22 cellular contexts compared by ENCODE assay signal in genomic region chr10:101859530-101859929, GRCh38. TPM values are rescaled to one million over a fixed set of nuclear protein-coding genes. Genes with fewer than 3 reads are reported as not detected.
DNase-seq lines count a peak whose midpoint lies in the region; ATAC-seq lines count a peak whose summit lies in the region.
"Had no signal": no experiment of that assay in that cellular context is flagged by ENCODE, and none has a peak within 500 bp of the region (broad histone marks: within the 10 kb centered on the region; RNA-seq: fewer than 3 reads in every experiment).

No MANE protein-coding gene starts in this region.

- H3K27me3 Mint-ChIP-seq in activated CD4-positive, alpha-beta memory T cell treated with anti-CD3 and anti-CD28 coated beads, Interleukin-2, amount 10 ng/mL, durations not matched to agents 7 days and 5 days = no peaks in the 10 kb centered on the region
- no peaks in the 10 kb centered on the region for H3K27me3 Mint-ChIP-seq in activated CD4-positive, alpha-beta memory T cell treated with anti-CD3 and anti-CD28 coated beads for 36 hours
- no peaks in the 10 kb centered on the region for H3K27me3 Mint-ChIP-seq in activated T-helper 1 cell treated with anti-CD3 and anti-CD28 coated beads, Interleukin-12 subunit alpha, Interleukin-12 subunit beta, Interleukin-2, Interleukin-4 antibody, amounts not matched to agents 30 ng/mL and 10 ng/mL and 1 ng/mL, durations not matched to agents 14 hours and 24 hours and 36 hours (ENCODE audit: insufficient read depth)
- no peaks in the 10 kb centered on the region for H3K27me3 Mint-ChIP-seq in stimulated activated memory B cell treated with anti-CD40 and anti-IgM and Interleukin-4, amounts not matched to agents 10 μg/mL and 1 μg/mL and 100 μg/mL, for 72 hours
- H3K27me3 Mint-ChIP-seq: stimulated activated naive CD8-positive, alpha-beta T cell treated with anti-CD3 and anti-CD28 coated beads, Interleukin-15, Interleukin-2, amounts not matched to agents 100 ng/mL and 50 ng/mL, for 24 hours had no signal

- CTCF ChIA-PET in activated CD4-positive, alpha-beta memory T cell treated with anti-CD3 and anti-CD28 coated beads, Interleukin-2, amount 10 ng/mL, durations not matched to agents 7 days and 5 days (lab: Charles Lee) = interaction anchor here (2.1 to 6.7 kb wide), 3 partner anchors 19 to 29 kb away, joined by 14 to 60 read pairs (median 14); no protein-coding TSS in a partner anchor
- CTCF ChIA-PET in activated CD4-positive, alpha-beta memory T cell treated with anti-CD3 and anti-CD28 coated beads for 36 hours (lab: Charles Lee) = interaction anchor here (0.7 to 5.2 kb wide), 6 partner anchors 8 to 214 kb away, joined by 3 to 36 read pairs (median 9); no protein-coding TSS in a partner anchor

- peak overlapping the region; percentile 42 for H3K27ac Mint-ChIP-seq in activated CD4-positive, alpha-beta memory T cell treated with anti-CD3 and anti-CD28 coated beads, Interleukin-2, amount 10 ng/mL, durations not matched to agents 7 days and 5 days
- no peak overlapping the region for H3K27ac Mint-ChIP-seq in activated CD4-positive, alpha-beta memory T cell treated with anti-CD3 and anti-CD28 coated beads for 36 hours
- peak overlapping the region; percentile 5 for H3K27ac Mint-ChIP-seq in activated T-helper 1 cell treated with anti-CD3 and anti-CD28 coated beads, Interleukin-12 subunit alpha, Interleukin-12 subunit beta, Interleukin-2, Interleukin-4 antibody, amounts not matched to agents 30 ng/mL and 10 ng/mL and 1 ng/mL, durations not matched to agents 14 hours and 24 hours and 36 hours
- peak overlapping the region; percentile 53 for H3K27ac Mint-ChIP-seq in stimulated activated memory B cell treated with anti-CD40 and anti-IgM and Interleukin-4, amounts not matched to agents 10 μg/mL and 1 μg/mL and 100 μg/mL, for 72 hours
- H3K27ac Mint-ChIP-seq: natural killer cell; stimulated activated naive CD8-positive, alpha-beta T cell treated with anti-CD3 and anti-CD28 coated beads, Interleukin-15, Interleukin-2, amounts not matched to agents 100 ng/mL and 50 ng/mL, for 24 hours had no signal

- peaks cover 36% of the 10 kb centered on the region for H3K36me3 Mint-ChIP-seq in activated CD4-positive, alpha-beta memory T cell treated with anti-CD3 and anti-CD28 coated beads, Interleukin-2, amount 10 ng/mL, durations not matched to agents 7 days and 5 days (ENCODE audit: low read depth)
- H3K36me3 Mint-ChIP-seq in activated CD4-positive, alpha-beta memory T cell treated with anti-CD3 and anti-CD28 coated beads for 36 hours = peaks cover 22% of the 10 kb centered on the region
- peaks cover 23% of the 10 kb centered on the region for H3K36me3 Mint-ChIP-seq in activated T-helper 1 cell treated with anti-CD3 and anti-CD28 coated beads, Interleukin-12 subunit alpha, Interleukin-12 subunit beta, Interleukin-2, Interleukin-4 antibody, amounts not matched to agents 30 ng/mL and 10 ng/mL and 1 ng/mL, durations not matched to agents 14 hours and 24 hours and 36 hours (ENCODE audit: low read depth)
- H3K36me3 Mint-ChIP-seq in stimulated activated memory B cell treated with anti-CD40 and anti-IgM and Interleukin-4, amounts not matched to agents 10 μg/mL and 1 μg/mL and 100 μg/mL, for 72 hours = peaks cover 41% of the 10 kb centered on the region

- H3K9me3 Mint-ChIP-seq in activated CD4-positive, alpha-beta memory T cell treated with anti-CD3 and anti-CD28 coated beads, Interleukin-2, amount 10 ng/mL, durations not matched to agents 7 days and 5 days = peaks cover 9% of the 10 kb centered on the region
- peaks cover 12% of the 10 kb centered on the region for H3K9me3 Mint-ChIP-seq in activated CD4-positive, alpha-beta memory T cell treated with anti-CD3 and anti-CD28 coated beads for 36 hours
- H3K9me3 Mint-ChIP-seq in activated T-helper 1 cell treated with anti-CD3 and anti-CD28 coated beads, Interleukin-12 subunit alpha, Interleukin-12 subunit beta, Interleukin-2, Interleukin-4 antibody, amounts not matched to agents 30 ng/mL and 10 ng/mL and 1 ng/mL, durations not matched to agents 14 hours and 24 hours and 36 hours = peaks cover 17% of the 10 kb centered on the region
- H3K9me3 Mint-ChIP-seq in stimulated activated memory B cell treated with anti-CD40 and anti-IgM and Interleukin-4, amounts not matched to agents 10 μg/mL and 1 μg/mL and 100 μg/mL, for 72 hours = peaks cover 13% of the 10 kb centered on the region

- H3K4me1 Mint-ChIP-seq in activated CD4-positive, alpha-beta memory T cell treated with anti-CD3 and anti-CD28 coated beads, Interleukin-2, amount 10 ng/mL, durations not matched to agents 7 days and 5 days = peaks cover 28% of the 10 kb centered on the region
- peaks cover 8% of the 10 kb centered on the region for H3K4me1 Mint-ChIP-seq in activated CD4-positive, alpha-beta memory T cell treated with anti-CD3 and anti-CD28 coated beads for 36 hours (ENCODE audit: low read depth)
- H3K4me1 Mint-ChIP-seq in activated T-helper 1 cell treated with anti-CD3 and anti-CD28 coated beads, Interleukin-12 subunit alpha, Interleukin-12 subunit beta, Interleukin-2, Interleukin-4 antibody, amounts not matched to agents 30 ng/mL and 10 ng/mL and 1 ng/mL, durations not matched to agents 14 hours and 24 hours and 36 hours (ENCODE audit: low read depth) = peaks cover 24% of the 10 kb centered on the region
- H3K4me1 Mint-ChIP-seq in stimulated activated memory B cell treated with anti-CD40 and anti-IgM and Interleukin-4, amounts not matched to agents 10 μg/mL and 1 μg/mL and 100 μg/mL, for 72 hours = peaks cover 26% of the 10 kb centered on the region

- ATAC-seq in HG02852 (IDR thresholded peaks at IDR 0.05; ENCODE audit: unreplicated experiment) = peak; percentile 46
- no peak for ATAC-seq in stimulated activated memory B cell treated with anti-CD40 and anti-IgM and Interleukin-4, amounts not matched to agents 10 μg/mL and 1 μg/mL and 100 μg/mL, for 72 hours
- ATAC-seq in HG03175 (IDR thresholded peaks at IDR 0.05; ENCODE audit: unreplicated experiment) = no peak
- ATAC-seq: SK-N-SH treated with all-trans-retinoic acid at 6 μM for 48 hours had no signal

- intact Hi-C loops in activated CD4-positive, alpha-beta memory T cell treated with anti-CD3 and anti-CD28 coated beads for 36 hours (cut with micrococcal nuclease) = no loop called here
- intact Hi-C loops in activated T-helper 1 cell treated with anti-CD3 and anti-CD28 coated beads, Interleukin-12 subunit alpha, Interleukin-12 subunit beta, Interleukin-2, Interleukin-4 antibody, amounts not matched to agents 30 ng/mL and 10 ng/mL and 1 ng/mL, durations not matched to agents 14 hours and 24 hours and 36 hours (cut with micrococcal nuclease) = loop anchor here (2.0 kb wide), 1 partner anchor 17 kb away; the partner anchor contains the start of gene KCNIP2

- POLR2A ChIA-PET in activated CD4-positive, alpha-beta memory T cell treated with anti-CD3 and anti-CD28 coated beads, Interleukin-2, amount 10 ng/mL, durations not matched to agents 7 days and 5 days (lab: Charles Lee) = interaction anchor here (0.9 to 3.3 kb wide), 3 partner anchors 8 to 196 kb away, joined by 3 to 20 read pairs (median 3); partner anchors contain the start of gene ARMH3
- POLR2A ChIA-PET in activated CD4-positive, alpha-beta memory T cell treated with anti-CD3 and anti-CD28 coated beads for 36 hours (lab: Charles Lee) = interaction anchor here (0.7 kb wide), 1 partner anchor 37 kb away, joined by 3 read pairs; no protein-coding TSS in a partner anchor

- no peak overlapping the region for H3K4me3 Mint-ChIP-seq in activated CD4-positive, alpha-beta memory T cell treated with anti-CD3 and anti-CD28 coated beads, Interleukin-2, amount 10 ng/mL, durations not matched to agents 7 days and 5 days
- H3K4me3 Mint-ChIP-seq in activated CD4-positive, alpha-beta memory T cell treated with anti-CD3 and anti-CD28 coated beads for 36 hours = no peak overlapping the region
- no peak overlapping the region for H3K4me3 Mint-ChIP-seq in activated T-helper 1 cell treated with anti-CD3 and anti-CD28 coated beads, Interleukin-12 subunit alpha, Interleukin-12 subunit beta, Interleukin-2, Interleukin-4 antibody, amounts not matched to agents 30 ng/mL and 10 ng/mL and 1 ng/mL, durations not matched to agents 14 hours and 24 hours and 36 hours
- H3K4me3 Mint-ChIP-seq in stimulated activated memory B cell treated with anti-CD40 and anti-IgM and Interleukin-4, amounts not matched to agents 10 μg/mL and 1 μg/mL and 100 μg/mL, for 72 hours = no peak overlapping the region
- H3K4me3 Mint-ChIP-seq: natural killer cell; stimulated activated naive CD8-positive, alpha-beta T cell treated with anti-CD3 and anti-CD28 coated beads, Interleukin-15, Interleukin-2, amounts not matched to agents 100 ng/mL and 50 ng/mL, for 24 hours had no signal

- DNase-seq in activated CD4-positive, alpha-beta memory T cell treated with anti-CD3 and anti-CD28 coated beads, Interleukin-2, amount 10 ng/mL, durations not matched to agents 7 days and 5 days = no peak
- no peak for DNase-seq in activated CD4-positive, alpha-beta memory T cell treated with anti-CD3 and anti-CD28 coated beads for 36 hours
- no peak for DNase-seq in activated T-helper 1 cell treated with anti-CD3 and anti-CD28 coated beads, Interleukin-12 subunit alpha, Interleukin-12 subunit beta, Interleukin-2, Interleukin-4 antibody, amounts not matched to agents 30 ng/mL and 10 ng/mL and 1 ng/mL, durations not matched to agents 14 hours and 24 hours and 36 hours (ENCODE audit: low spot score)
- DNase-seq in glomerular visceral epithelial cell (ENCODE audit: extremely low spot score) (no peak), NCI-H2029 (lab: John Stamatoyannopoulos, UW) (no peak)
- DNase-seq: activated T-cell treated with anti-CD3 and anti-CD28 coated beads, Interleukin-2, amount 50 U/mL, for 48 hours; aorta; central memory CD4-positive, alpha-beta T cell; DMS79; natural killer cell; NCI-H1436; NCI-H2171; NCI-H69; stimulated activated CD4-positive, alpha-beta T cell treated with anti-CD3 and anti-CD28 coated beads, Interleukin-12 subunit alpha, Interleukin-12 subunit beta, amount 100 ng/mL, for 4 hours; stimulated activated CD4-positive, alpha-beta T cell treated with anti-CD3 and anti-CD28 coated beads, Interleukin-4, amount 100 ng/mL, for 4 hours; T1000; thyroid gland had no signal

RNA-seq across cellular contexts. Expression of gene KCNIP2, which starts 15.9 kb away (rescaled TPM):
- total RNA-seq in activated CD4-positive, alpha-beta memory T cell treated with anti-CD3 and anti-CD28 coated beads, Interleukin-2, amount 10 ng/mL, durations not matched to agents 7 days and 5 days = 1 to 10 TPM; 2.5 to 2.6 TPM
- total RNA-seq in activated CD4-positive, alpha-beta memory T cell treated with anti-CD3 and anti-CD28 coated beads for 36 hours = 1 to 10 TPM; 1.4 to 1.8 TPM
- total RNA-seq in activated T-helper 1 cell treated with anti-CD3 and anti-CD28 coated beads, Interleukin-12 subunit alpha, Interleukin-12 subunit beta, Interleukin-2, Interleukin-4 antibody, amounts not matched to agents 30 ng/mL and 10 ng/mL and 1 ng/mL, durations not matched to agents 14 hours and 24 hours and 36 hours = 1.4 and 2.5 TPM in 2 replicates

RNA-seq across cellular contexts. Expression of gene OGA, which starts 41.3 kb away (rescaled TPM):
- 100 to 1,000 TPM; 142 to 145 TPM for total RNA-seq in activated CD4-positive, alpha-beta memory T cell treated with anti-CD3 and anti-CD28 coated beads, Interleukin-2, amount 10 ng/mL, durations not matched to agents 7 days and 5 days
- 100 to 1,000 TPM in 1 of 2 experiments, 10 to 100 TPM in 1; 93.2 to 105 TPM for total RNA-seq in activated CD4-positive, alpha-beta memory T cell treated with anti-CD3 and anti-CD28 coated beads for 36 hours
- total RNA-seq in activated T-helper 1 cell treated with anti-CD3 and anti-CD28 coated beads, Interleukin-12 subunit alpha, Interleukin-12 subunit beta, Interleukin-2, Interleukin-4 antibody, amounts not matched to agents 30 ng/mL and 10 ng/mL and 1 ng/mL, durations not matched to agents 14 hours and 24 hours and 36 hours = 113 and 117 TPM in 2 replicates
